ENCODE assay signal across 10 cellular contexts in genomic region chr16:1615761-1616160, GRCh38. TPM values are rescaled to one million over a fixed set of nuclear protein-coding genes. Genes with fewer than 3 reads are reported as not detected.
DNase-seq lines count a peak whose midpoint lies in the region; ATAC-seq, FAIRE-seq and TF ChIP-seq lines count a peak whose summit lies in the region.
"Had no signal": no experiment of that assay in that cellular context is flagged by ENCODE, and none has a peak within 500 bp of the region (broad histone marks: within the 10 kb centered on the region; RNA-seq: fewer than 3 reads in every experiment).

No MANE protein-coding gene starts in this region.

- peaks cover 20% of the 10 kb centered on the region for H3K36me3 Mint-ChIP-seq in memory B cell

- H3K27me3 Mint-ChIP-seq in memory B cell = peaks cover 3% of the 10 kb centered on the region

- peak overlapping the region; percentile 33 for H3K4me3 Mint-ChIP-seq in memory B cell

- POLR2A ChIA-PET in HepG2 (lab: Yijun Ruan, JAX) = no interaction called here

- in situ Hi-C loops in HepG2 (cut with HindIII; ENCODE audit: extremely low pct_ligation_motif_present, low pct_unique_long_range_greater_than_20kb) (no loop called here), astrocyte of the spinal cord (cut with HindIII; ENCODE audit: low sequenced_read_pairs) (no loop called here)

- no peak overlapping the region for H2AFZ ChIP-seq in HepG2 (ENCODE audit: low read length)

- no peaks in the 10 kb centered on the region; a peak in 1 of 5 replicates for H3K27me3 ChIP-seq in HepG2 (ENCODE audit: control insufficient read depth in 1 of 2, insufficient read depth in 2 of 2, low read length in 2 of 2)
- no peaks in the 10 kb centered on the region for H3K27me3 ChIP-seq in right lobe of liver
- no peaks in the 10 kb centered on the region for H3K27me3 ChIP-seq in vagina

- TF ChIP-seq RAD21 in HepG2 (CRISPR knock-in tag; IDR thresholded peaks at IDR 0.05) = no peak

- ATAC-seq in HepG2 (no peak), right lobe of liver (no peak), memory B cell (ENCODE audit: low read depth) (no peak), GM19455 (IDR thresholded peaks at IDR 0.05; ENCODE audit: unreplicated experiment) (no peak)

- TF ChIP-seq CTCF in HepG2 (CRISPR knock-in tag; IDR thresholded peaks at IDR 0.05) = no peak
- TF ChIP-seq CTCF in right lobe of liver (IDR thresholded peaks at IDR 0.05) = no peak
- TF ChIP-seq CTCF in astrocyte of the spinal cord (IDR thresholded peaks at IDR 0.05; ENCODE audit: low read depth, low read length) = no peak
- TF ChIP-seq CTCF in vagina (IDR thresholded peaks at IDR 0.05) = no peak

- H3K36me3 ChIP-seq in HepG2 (replicated peaks in 1 of 2; ENCODE audit: control insufficient read depth in 1 of 2, insufficient read depth in 2 of 2, low read length in 2 of 2) (peaks cover 8 to 35% of the 10 kb centered on the region in 2 experiments), right lobe of liver (peaks cover 0 to 28% (median 3%) of the 10 kb centered on the region in 4 donors), vagina (peaks cover 0 to 18% of the 10 kb centered on the region in 2 donors)

- TF ChIP-seq POLR2A in HepG2 (IDR thresholded peaks at IDR 0.05; ENCODE audit: insufficient read depth in 1 of 2, low read depth in 2 of 2, low read length in 2 of 2) = no peak
- TF ChIP-seq POLR2A in right lobe of liver (IDR thresholded peaks at IDR 0.05) = no peak
- no peak for TF ChIP-seq POLR2A in vagina (IDR thresholded peaks at IDR 0.05)

- H3K4me3 ChIP-seq in HepG2 (replicated peaks in 1 of 3; ENCODE audit: insufficient read depth in 1 of 3, low read depth in 2 of 3, low read length in 3 of 3) (peak overlapping the region; percentile 86 to 92 (median 89); a peak in 5 of 6 replicates), right lobe of liver (no peak overlapping the region), astrocyte of the spinal cord (ENCODE audit: low read depth, low read length) (peak overlapping the region; percentile 73), vagina (peak overlapping the region; percentile 93 to 99)

- 85% methylated on average over 9 of the region's 9 CpGs for WGBS in HepG2 (ENCODE audit: low lambda C conversion rate)
- WGBS in right lobe of liver (ENCODE audit: insufficient coverage, low coverage, low lambda C conversion rate, missing lambda C conversion rate) = 72% methylated on average over 9 of the region's 9 CpGs

- H3K4me1 Mint-ChIP-seq in memory B cell = peaks cover 16% of the 10 kb centered on the region

- FAIRE-seq in HepG2 (lab: Jason Lieb, UNC) = no peak

- peaks cover 53% of the 10 kb centered on the region for H3K79me2 ChIP-seq in HepG2 (ENCODE audit: insufficient read depth, low read length)

- H3K9me3 Mint-ChIP-seq in memory B cell = no peaks in the 10 kb centered on the region

- no peak overlapping the region for H3K27ac ChIP-seq in HepG2 (ENCODE audit: extremely low read length, insufficient read depth, low read length)
- no peak overlapping the region for H3K27ac ChIP-seq in right lobe of liver
- H3K27ac ChIP-seq in vagina = no peak overlapping the region

- H3K4me1 ChIP-seq in HepG2 (ENCODE audit: insufficient read depth, low read length) = peaks cover 26% of the 10 kb centered on the region
- H3K4me1 ChIP-seq in right lobe of liver = peaks cover 0 to 30% (median 4%) of the 10 kb centered on the region in 4 donors
- H3K4me1 ChIP-seq in vagina = peaks cover 42% of the 10 kb centered on the region

- H3K9me3 ChIP-seq in HepG2 (ENCODE audit: low read length) (no peaks in the 10 kb centered on the region), right lobe of liver (no peaks in the 10 kb centered on the region), vagina (no peaks in the 10 kb centered on the region)

- DNase-seq in HepG2 (ENCODE audit: low spot score) (no peak), right lobe of liver (no peak), astrocyte of the spinal cord (ENCODE audit: low read depth, low spot score) (no peak), memory B cell (ENCODE audit: low spot score in 2 of 2) (no peak), vagina (ENCODE audit: extremely low spot score in 2 of 2) (no peak), SIG-M5 (lab: John Stamatoyannopoulos, UW) (no peak), RKO (ENCODE audit: low spot score) (no peak)
- DNase-seq: DMS53, hypothalamus had no signal

- H3K4me2 ChIP-seq in HepG2 (ENCODE audit: low read depth, low read length) = peak overlapping the region; percentile 97

- no TSS peak for BruUV-seq in HepG2 (replicated peaks; lab: Mats Ljungman, UMichigan)

- H3K27ac Mint-ChIP-seq in memory B cell = no peak overlapping the region

- CTCF ChIA-PET in HepG2 (lab: Yijun Ruan, JAX; ENCODE audit: low intra/inter-chr PET ratio, low total read pairs) = no interaction called here

- TF ChIP-seq EP300 in HepG2 (IDR thresholded peaks at IDR 0.05; ENCODE audit: low read depth in 2 of 2, low read length in 2 of 2) (no peak), HepG2 (CRISPR knock-in tag; IDR thresholded peaks at IDR 0.05; ENCODE audit: borderline replicate concordance) (no peak)

- H3K9ac ChIP-seq in HepG2 (ENCODE audit: insufficient read depth, low read depth, low read length) = peak overlapping the region; percentile 86

- intact Hi-C loops in HepG2 (cut with micrococcal nuclease; ENCODE audit: unreplicated experiment) (loop anchor here (10.0 kb wide), 1 partner anchor 89 kb away; the partner anchor contains the start of gene MAPK8IP3), right lobe of liver (cut with DNase I) (loop anchor here in 1 of 2 donors (10.0 kb wide), 1 partner anchor 49 kb away; no protein-coding TSS in a partner anchor), vagina (cut with DNase I) (loop anchor here (10.0 kb wide), 1 partner anchor 121 kb away; the partner anchor contains the start of gene TELO2)

- no peaks in the 10 kb centered on the region for H4K20me1 ChIP-seq in HepG2 (ENCODE audit: insufficient read depth, low read length)

TF ChIP-seq in HepG2, 621 proteins besides CTCF, POLR2A, EP300 and RAD21 (continues in another document):
- TF ChIP-seq ZKSCAN5 (CRISPR knock-in tag; IDR thresholded peaks at IDR 0.05) = no peak
- no peak for TF ChIP-seq ZNF34 (CRISPR knock-in tag; IDR thresholded peaks at IDR 0.05; ENCODE audit: borderline replicate concordance)

RNA-seq across cellular contexts. Expression of gene CRAMP1, which starts 3.6 kb away (rescaled TPM):
- 6.6 and 6.8 TPM in 2 replicates for total RNA-seq in HepG2 (2016; rRNA removed; fragmentation: Illumina TruSeq; extraction: Trizol)
- 4.6 and 4.8 TPM in 2 replicates for total RNA-seq in HepG2 (2016; cell fraction: cytosol; rRNA removed; fragmentation: Illumina TruSeq; extraction: Trizol; ENCODE audit: low read depth)
- 4.8 and 6.7 TPM in 2 replicates for total RNA-seq in HepG2 (2016; cell fraction: insoluble cytoplasmic fraction; rRNA removed; fragmentation: Illumina TruSeq; extraction: Trizol)
- total RNA-seq in HepG2 (2016; cell fraction: membrane; rRNA removed; fragmentation: Illumina TruSeq; extraction: Trizol) = 3.4 and 4.3 TPM in 2 replicates
- 8.4 and 8.5 TPM in 2 replicates for total RNA-seq in HepG2 (2016; cell fraction: nucleus; rRNA removed; fragmentation: Illumina TruSeq; extraction: Trizol)
- polyA plus RNA-seq in HepG2 (2011; rRNA removed) = 9.7 and 13.0 TPM in 2 replicates
- polyA plus RNA-seq in HepG2 (2011; cell fraction: cytosol; rRNA removed) = 5.7 and 6.6 TPM in 2 replicates
- 25.2 and 30.8 TPM in 2 replicates for polyA plus RNA-seq in HepG2 (2011; cell fraction: nucleus; rRNA removed)
- 6.5 and 9.3 TPM in 2 replicates for polyA plus RNA-seq in HepG2 (2012)
- polyA plus RNA-seq in HepG2 (2016; cell fraction: cytosol; fragmentation: Illumina TruSeq; extraction: Trizol; ENCODE audit: low read depth) = 0.15 and 0.21 TPM in 2 replicates
- 3.6 and 5.5 TPM in 2 replicates for polyA plus RNA-seq in HepG2 (2016; cell fraction: insoluble cytoplasmic fraction; fragmentation: Illumina TruSeq; extraction: Trizol; ENCODE audit: low read depth)
- polyA plus RNA-seq in HepG2 (2016; cell fraction: membrane; fragmentation: Illumina TruSeq; extraction: Trizol; ENCODE audit: low read depth) = 0.46 and 0.65 TPM in 2 replicates
- polyA plus RNA-seq in HepG2 (2016; cell fraction: nucleus; fragmentation: Illumina TruSeq; extraction: Trizol; ENCODE audit: insufficient read depth, low read depth) = 24.3 and 25.2 TPM in 2 replicates
- 18.6 and 18.8 TPM in 2 replicates for polyA minus RNA-seq in HepG2 (2011; rRNA and poly(A)+ RNA removed; ENCODE audit: low replicate concordance)
- 7.2 and 8.2 TPM in 2 replicates for polyA minus RNA-seq in HepG2 (2011; cell fraction: cytosol; rRNA and poly(A)+ RNA removed)
- polyA minus RNA-seq in HepG2 (2011; cell fraction: nucleus; rRNA and poly(A)+ RNA removed) = 9.7 and 13.7 TPM in 2 replicates
- total RNA-seq in right lobe of liver = 1 to 10 TPM; 2.9 to 8.4 (median 5.8) TPM
- 13.8 TPM for total RNA-seq in vagina

RNA-seq across cellular contexts. Expression of gene IFT140, which starts 3.9 kb away (rescaled TPM):
- 7.8 and 9.5 TPM in 2 replicates for total RNA-seq in HepG2 (2016; rRNA removed; fragmentation: Illumina TruSeq; extraction: Trizol)
- 2.3 and 2.6 TPM in 2 replicates for total RNA-seq in HepG2 (2016; cell fraction: cytosol; rRNA removed; fragmentation: Illumina TruSeq; extraction: Trizol; ENCODE audit: low read depth)
- 7.1 and 10.5 TPM in 2 replicates for total RNA-seq in HepG2 (2016; cell fraction: insoluble cytoplasmic fraction; rRNA removed; fragmentation: Illumina TruSeq; extraction: Trizol)
- 3.8 TPM in 2 replicates for total RNA-seq in HepG2 (2016; cell fraction: membrane; rRNA removed; fragmentation: Illumina TruSeq; extraction: Trizol)
- 11.8 and 12.8 TPM in 2 replicates for total RNA-seq in HepG2 (2016; cell fraction: nucleus; rRNA removed; fragmentation: Illumina TruSeq; extraction: Trizol)
- 5.8 and 7.0 TPM in 2 replicates for polyA plus RNA-seq in HepG2 (2011; rRNA removed)
- polyA plus RNA-seq in HepG2 (2011; cell fraction: cytosol; rRNA removed) = 2.9 and 4.1 TPM in 2 replicates
- polyA plus RNA-seq in HepG2 (2011; cell fraction: nucleus; rRNA removed) = 37.4 and 49.4 TPM in 2 replicates
- polyA plus RNA-seq in HepG2 (2012) = 6.3 and 6.8 TPM in 2 replicates
- polyA plus RNA-seq in HepG2 (2016; cell fraction: cytosol; fragmentation: Illumina TruSeq; extraction: Trizol; ENCODE audit: low read depth) = 0.67 and 0.86 TPM in 2 replicates
- 3.7 and 5.8 TPM in 2 replicates for polyA plus RNA-seq in HepG2 (2016; cell fraction: insoluble cytoplasmic fraction; fragmentation: Illumina TruSeq; extraction: Trizol; ENCODE audit: low read depth)
- polyA plus RNA-seq in HepG2 (2016; cell fraction: membrane; fragmentation: Illumina TruSeq; extraction: Trizol; ENCODE audit: low read depth) = 1.1 and 1.2 TPM in 2 replicates
- polyA plus RNA-seq in HepG2 (2016; cell fraction: nucleus; fragmentation: Illumina TruSeq; extraction: Trizol; ENCODE audit: insufficient read depth, low read depth) = 22.2 TPM in 2 replicates
- 16.9 and 18.0 TPM in 2 replicates for polyA minus RNA-seq in HepG2 (2011; rRNA and poly(A)+ RNA removed; ENCODE audit: low replicate concordance)
- polyA minus RNA-seq in HepG2 (2011; cell fraction: cytosol; rRNA and poly(A)+ RNA removed) = 3.3 and 3.7 TPM in 2 replicates
- 21.0 and 26.9 TPM in 2 replicates for polyA minus RNA-seq in HepG2 (2011; cell fraction: nucleus; rRNA and poly(A)+ RNA removed)
- total RNA-seq in right lobe of liver = 1 to 10 TPM; 2.9 to 8.9 (median 5.4) TPM
- 29.2 TPM for total RNA-seq in vagina

Comparison
In these comparisons a context has a peak if more than half of its experiments do, and no peak if none do; other contexts are left out.
1. H3K4me3 ChIP-seq: peak in HepG2 (3 of 3), astrocyte of the spinal cord (single experiment) and vagina (2 of 2); none in right lobe of liver (0 of 3).